In the genomic region with DNA sequence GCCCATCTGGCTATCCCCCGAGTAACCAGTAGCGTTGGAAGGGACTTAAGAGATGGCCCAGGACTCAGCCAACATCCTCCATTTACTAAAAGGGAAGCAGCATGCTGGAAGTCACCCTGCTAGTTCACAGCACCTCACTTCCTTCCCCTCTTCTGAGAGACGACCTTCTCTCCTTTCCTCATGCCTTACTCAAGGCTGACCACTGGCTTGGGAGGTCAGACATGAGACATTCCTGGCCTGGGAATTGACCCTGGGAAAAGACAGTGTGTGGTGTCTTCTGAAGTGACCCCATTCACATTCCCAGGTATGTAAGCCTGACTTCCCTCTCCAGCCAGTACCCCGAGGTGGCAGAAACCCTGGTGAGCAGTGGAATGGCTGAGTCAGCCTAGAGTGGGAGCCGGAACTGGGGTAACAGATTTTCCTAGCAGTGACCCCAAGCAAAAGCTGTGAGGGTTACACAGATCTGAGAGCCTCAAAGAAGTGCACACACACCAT, we compare ENCODE assay signal across 14 cellular contexts.
DNase-seq lines count a peak whose midpoint lies in the region; ATAC-seq, FAIRE-seq and TF ChIP-seq lines count a peak whose summit lies in the region.
"Had no signal": no experiment of that assay in that cellular context is flagged by ENCODE, and none has a peak within 500 bp of the region (broad histone marks: within the 10 kb centered on the region; RNA-seq: fewer than 3 reads in every experiment).

No MANE protein-coding gene starts in this region.

- 50 to 54% methylated on average over 4 to 5 of the region's 5 CpGs for WGBS in esophagus squamous epithelium, 2 donors

- no peak for TF ChIP-seq CTCF in esophagus squamous epithelium (IDR thresholded peaks at IDR 0.05)

- no peaks in the 10 kb centered on the region for H3K27me3 ChIP-seq in naive thymus-derived CD4-positive, alpha-beta T cell (ENCODE audit: control insufficient read depth in 2 of 2, insufficient read depth in 2 of 2, low read length in 2 of 2)
- H3K27me3 ChIP-seq in esophagus squamous epithelium, result no peaks in the 10 kb centered on the region
- H3K27me3 ChIP-seq: suprapubic skin had no signal

- H3K36me3 ChIP-seq in naive thymus-derived CD4-positive, alpha-beta T cell (ENCODE audit: control insufficient read depth in 2 of 3, insufficient read depth in 3 of 3, low read length in 3 of 3), result no peaks in the 10 kb centered on the region
- no peaks in the 10 kb centered on the region for H3K36me3 ChIP-seq in esophagus squamous epithelium
- H3K36me3 ChIP-seq: suprapubic skin had no signal

- H3K4me3 Mint-ChIP-seq in activated naive CD8-positive, alpha-beta T cell treated with anti-CD3 and anti-CD28 coated beads, Interleukin-2, amount 10 ng/mL, durations not matched to agents 7 days and 5 days, result peak overlapping the region; percentile 68
- peak overlapping the region; percentile 18 to 82 (median 70) for H3K4me3 Mint-ChIP-seq in naive thymus-derived CD4-positive, alpha-beta T cell
- H3K4me3 Mint-ChIP-seq: WTC11 had no signal

- CTCF ChIA-PET in naive thymus-derived CD4-positive, alpha-beta T cell (lab: Charles Lee), result interaction anchor here (0.6 to 1.5 kb wide), 2 partner anchors 33 to 607 kb away, joined by 3 to 5 read pairs; no protein-coding TSS in a partner anchor

- H3K9me3 ChIP-seq in naive thymus-derived CD4-positive, alpha-beta T cell (ENCODE audit: control insufficient read depth in 2 of 3, low read length in 3 of 3), result no peaks in the 10 kb centered on the region
- no peaks in the 10 kb centered on the region for H3K9me3 ChIP-seq in esophagus squamous epithelium
- H3K9me3 ChIP-seq: suprapubic skin had no signal

- peak; percentile 5 for FAIRE-seq in GM12891 (lab: Jason Lieb, UNC)

- ATAC-seq in activated naive CD8-positive, alpha-beta T cell treated with anti-CD3 and anti-CD28 coated beads, Interleukin-2, amount 10 ng/mL, durations not matched to agents 7 days and 5 days (ENCODE audit: low read depth), result no peak
- peak; percentile 47 for ATAC-seq in naive thymus-derived CD4-positive, alpha-beta T cell
- ATAC-seq: esophagus mucosa, WTC11 had no signal

- H3K36me3 Mint-ChIP-seq in activated naive CD8-positive, alpha-beta T cell treated with anti-CD3 and anti-CD28 coated beads, Interleukin-2, amount 10 ng/mL, durations not matched to agents 7 days and 5 days, result peaks cover 5% of the 10 kb centered on the region
- H3K36me3 Mint-ChIP-seq in naive thymus-derived CD4-positive, alpha-beta T cell, result peaks cover 0 to 11% (median 0%) of the 10 kb centered on the region in 5 donors
- H3K36me3 Mint-ChIP-seq: WTC11 had no signal

- peak overlapping the region; percentile 72 for H3K27ac Mint-ChIP-seq in activated naive CD8-positive, alpha-beta T cell treated with anti-CD3 and anti-CD28 coated beads, Interleukin-2, amount 10 ng/mL, durations not matched to agents 7 days and 5 days
- H3K27ac Mint-ChIP-seq in naive thymus-derived CD4-positive, alpha-beta T cell, result peak overlapping the region in 7 of 9 donors; percentile 3 to 86 (median 44)
- H3K27ac Mint-ChIP-seq: WTC11 had no signal

- H3K27me3 Mint-ChIP-seq in activated naive CD8-positive, alpha-beta T cell treated with anti-CD3 and anti-CD28 coated beads, Interleukin-2, amount 10 ng/mL, durations not matched to agents 7 days and 5 days, result no peaks in the 10 kb centered on the region
- no peaks in the 10 kb centered on the region for H3K27me3 Mint-ChIP-seq in naive thymus-derived CD4-positive, alpha-beta T cell

- H3K4me3 ChIP-seq in naive thymus-derived CD4-positive, alpha-beta T cell (ENCODE audit: low read length), result no peak overlapping the region
- no peak overlapping the region for H3K4me3 ChIP-seq in esophagus squamous epithelium
- H3K4me3 ChIP-seq: suprapubic skin had no signal

- POLR2A ChIA-PET in activated naive CD8-positive, alpha-beta T cell treated with anti-CD3 and anti-CD28 coated beads, Interleukin-2, amount 10 ng/mL, durations not matched to agents 7 days and 5 days (lab: Charles Lee), result interaction anchor here (0.5 to 1.6 kb wide), 3 partner anchors 21 to 196 kb away, joined by 3 to 6 read pairs (median 5); a partner anchor contains a TSS
- POLR2A ChIA-PET in naive thymus-derived CD4-positive, alpha-beta T cell (lab: Charles Lee), result interaction anchor here (0.6 to 2.9 kb wide), 2 partner anchors 11 to 164 kb away, joined by 3 to 8 read pairs; a partner anchor contains a TSS

- no peaks in the 10 kb centered on the region for H3K9me3 Mint-ChIP-seq in activated naive CD8-positive, alpha-beta T cell treated with anti-CD3 and anti-CD28 coated beads, Interleukin-2, amount 10 ng/mL, durations not matched to agents 7 days and 5 days
- no peaks in the 10 kb centered on the region for H3K9me3 Mint-ChIP-seq in naive thymus-derived CD4-positive, alpha-beta T cell
- H3K9me3 Mint-ChIP-seq: WTC11 had no signal

- TF ChIP-seq POLR2A in GM12891 (IDR thresholded peaks at IDR 0.05; ENCODE audit: low read depth, low read length) (no peak), esophagus squamous epithelium (IDR thresholded peaks at IDR 0.05) (no peak)

- no peak overlapping the region for H3K27ac ChIP-seq in naive thymus-derived CD4-positive, alpha-beta T cell (ENCODE audit: low read depth, low read length)
- H3K27ac ChIP-seq in esophagus squamous epithelium, result no peak overlapping the region
- H3K27ac ChIP-seq: suprapubic skin had no signal

- intact Hi-C loops in naive thymus-derived CD4-positive, alpha-beta T cell (cut with micrococcal nuclease), result no loop called here
- intact Hi-C loops in esophagus squamous epithelium (cut with DNase I), result no loop called here

- peaks cover 48% of the 10 kb centered on the region for H3K4me1 Mint-ChIP-seq in activated naive CD8-positive, alpha-beta T cell treated with anti-CD3 and anti-CD28 coated beads, Interleukin-2, amount 10 ng/mL, durations not matched to agents 7 days and 5 days
- H3K4me1 Mint-ChIP-seq in naive thymus-derived CD4-positive, alpha-beta T cell, result peaks cover 19 to 47% (median 30%) of the 10 kb centered on the region in 7 donors

- DNase-seq in NOMO-1 treated with DMSO at 0.1 percent for 48 hours (lab: John Stamatoyannopoulos, UW; ENCODE audit: unreplicated experiment) (peak; percentile 13), NOMO-1 treated with dmso at 0.1 percent for 144 hours (lab: John Stamatoyannopoulos, UW; ENCODE audit: unreplicated experiment) (no peak), GM12891 (ENCODE audit: insufficient read length, low spot score) (no peak), esophagus squamous epithelium (lab: John Stamatoyannopoulos, UW) (no peak), NCI-H2227 (lab: John Stamatoyannopoulos, UW; ENCODE audit: unreplicated experiment) (no peak), NCI-H2196 treated with DMSO at 0.1 percent for 48 hours (lab: John Stamatoyannopoulos, UW; ENCODE audit: unreplicated experiment) (no peak)
- no peak for DNase-seq in activated naive CD8-positive, alpha-beta T cell treated with anti-CD3 and anti-CD28 coated beads, Interleukin-2, amount 10 ng/mL, durations not matched to agents 7 days and 5 days
- DNase-seq in naive thymus-derived CD4-positive, alpha-beta T cell, result peak in 1 of 9 donors; percentile 18
- DNase-seq: amygdala; NCI-H1417 treated with DMSO at 0.1 percent for 48 hours; stimulated activated CD4-positive, alpha-beta T cell treated with anti-CD3 and anti-CD28 coated beads, Interleukin-4, amount 100 ng/mL, for 1 hour had no signal

- H3K4me1 ChIP-seq in naive thymus-derived CD4-positive, alpha-beta T cell (ENCODE audit: control insufficient read depth in 2 of 2, insufficient read depth in 2 of 2, low read length in 2 of 2), result peaks cover 11 to 21% of the 10 kb centered on the region in 2 donors
- peaks cover 13 to 26% (median 17%) of the 10 kb centered on the region in 3 donors for H3K4me1 ChIP-seq in esophagus squamous epithelium

TF ChIP-seq in GM12891, 5 proteins besides CTCF, POLR2A, EP300 and RAD21:
- TF ChIP-seq PAX5 (IDR thresholded peaks at IDR 0.05; ENCODE audit: insufficient read depth, low read length, severe bottlenecking) (no peak), POLR2AphosphoS5 (IDR thresholded peaks at IDR 0.05; ENCODE audit: low read depth, low read length) (no peak), TAF1 (IDR thresholded peaks at IDR 0.05; ENCODE audit: low read depth, low read length) (no peak), POU2F2 (IDR thresholded peaks at IDR 0.05; ENCODE audit: low read depth, low read length) (no peak), SPI1 (IDR thresholded peaks at IDR 0.05; ENCODE audit: low read depth, low read length) (no peak)
